20 cellular contexts compared by ENCODE assay signal in genomic region chr6:28296520-28297060, GRCh38. TPM values are rescaled to one million over a fixed set of nuclear protein-coding genes. Genes with fewer than 3 reads are reported as not detected.
DNase-seq lines count a peak whose midpoint lies in the region; TF ChIP-seq lines count a peak whose summit lies in the region.
"Had no signal": no experiment of that assay in that cellular context is flagged by ENCODE, and none has a peak within 500 bp of the region (broad histone marks: within the 10 kb centered on the region; RNA-seq: fewer than 3 reads in every experiment).

No MANE protein-coding gene starts in this region.

- no peaks in the 10 kb centered on the region for H3K27me3 ChIP-seq in neural progenitor cell
- no peaks in the 10 kb centered on the region for H3K27me3 ChIP-seq in spleen (replicated peaks in 1 of 7)

- no peak for TF ChIP-seq POLR2A in spleen (IDR thresholded peaks at IDR 0.05)

- H3K4me2 ChIP-seq in neural progenitor cell, result no peak overlapping the region

- no peak overlapping the region for H3K9ac ChIP-seq in neural progenitor cell
- H3K9ac ChIP-seq: GM23248 had no signal

- H3K36me3 ChIP-seq in neural progenitor cell (no peaks in the 10 kb centered on the region), spleen (peaks cover 0 to 32% (median 3%) of the 10 kb centered on the region in 6 donors)

- no peaks in the 10 kb centered on the region for H3K79me2 ChIP-seq in neural progenitor cell (ENCODE audit: low read depth)

- 84 to 93% (median 89%) methylated on average over 7 of the region's 7 CpGs for WGBS in spleen, 5 donors

- H3K4me3 ChIP-seq in neural progenitor cell (no peak overlapping the region), spleen (no peak overlapping the region)
- H3K4me3 ChIP-seq: GM23248 had no signal

- TF ChIP-seq CTCF in neural progenitor cell (IDR thresholded peaks at IDR 0.05) (no peak), spleen (IDR thresholded peaks at IDR 0.05 in 8 of 11, conservative IDR thresholded peaks at IDR 0.05 in 3 of 11) (no peak)

- intact Hi-C loops in spleen (cut with DNase I; ENCODE audit: low total_unique reads), result no loop called here

- H3K4me1 Mint-ChIP-seq in neural progenitor cell, result no peaks in the 10 kb centered on the region
- H3K4me1 Mint-ChIP-seq: CD4-positive, alpha-beta memory T cell; H9 had no signal

- DNase-seq in COLO829 (ENCODE audit: low spot score) (peak; percentile 12), ELF-1 (ENCODE audit: low read depth, low spot score) (peak; percentile 60), SK-MEL-5 (ENCODE audit: low read depth, low spot score) (peak; percentile 55), iris pigment epithelial cell (ENCODE audit: low read depth) (peak; percentile 4), neural progenitor cell (ENCODE audit: low spot score) (no peak), T-helper 2 cell (no peak), spleen (no peak)
- no peak for DNase-seq in stimulated activated naive CD4-positive, alpha-beta T cell treated with Interleukin-2 at 50 U/mL for 16 hours (lab: John Stamatoyannopoulos, UW)
- DNase-seq: C1 segment of cervical spinal cord; Caco-2; CD4-positive, alpha-beta memory T cell; DMS79; EL; GF-D8; GM23248; H9 had no signal

- H4K20me1 ChIP-seq in neural progenitor cell (ENCODE audit: low read depth), result no peaks in the 10 kb centered on the region

- H3K36me3 Mint-ChIP-seq in neural progenitor cell, result peaks cover 24% of the 10 kb centered on the region

- H3K27ac Mint-ChIP-seq in neural progenitor cell, result no peak overlapping the region
- H3K27ac Mint-ChIP-seq: CD4-positive, alpha-beta memory T cell; H9 had no signal

- H2AFZ ChIP-seq in neural progenitor cell (replicated peaks), result no peak overlapping the region
- H2AFZ ChIP-seq: GM23248 had no signal

- H3K27me3 Mint-ChIP-seq in neural progenitor cell (ENCODE audit: insufficient read depth, low read depth), result no peaks in the 10 kb centered on the region

- no peaks in the 10 kb centered on the region for H3K9me3 Mint-ChIP-seq in neural progenitor cell
- H3K9me3 Mint-ChIP-seq: CD4-positive, alpha-beta memory T cell; H9 had no signal

- H3K4me1 ChIP-seq in neural progenitor cell (no peaks in the 10 kb centered on the region), spleen (no peaks in the 10 kb centered on the region)
- H3K4me1 ChIP-seq: Caco-2 had no signal

- no peak overlapping the region for H3K4me3 Mint-ChIP-seq in neural progenitor cell
- H3K4me3 Mint-ChIP-seq: CD4-positive, alpha-beta memory T cell; H9 had no signal

- H3K9me3 ChIP-seq in neural progenitor cell (ENCODE audit: low read depth) (no peaks in the 10 kb centered on the region), spleen (no peaks in the 10 kb centered on the region)
- H3K9me3 ChIP-seq: Caco-2 had no signal

- H3K27ac ChIP-seq in neural progenitor cell (no peak overlapping the region), spleen (no peak overlapping the region)
- H3K27ac ChIP-seq: GM23248 had no signal

- in situ Hi-C loops in SK-MEL-5 (cut with HindIII; ENCODE audit: low pct_unique_long_range_greater_than_20kb, low sequenced_read_pairs), result no loop called here

- H3F3A ChIP-seq in neural progenitor cell (ENCODE audit: low read depth), result no peaks in the 10 kb centered on the region

RNA-seq across cellular contexts. Expression of gene PGBD1, which starts 15.2 kb away (rescaled TPM):
- 3.2 and 4.1 TPM in 2 replicates for total RNA-seq in SK-MEL-5 (2014; rRNA removed; shearing (Covaris generic))
- polyA plus RNA-seq in SK-MEL-5 (2015; cell fraction: cytosol; rRNA removed), result 2.7 TPM in 2 replicates
- 7.9 and 9.0 TPM in 2 replicates for polyA plus RNA-seq in SK-MEL-5 (2015; cell fraction: nucleus; rRNA removed)
- 13.6 and 13.8 TPM in 2 replicates for total RNA-seq in neural progenitor cell (ENCODE audit: low replicate concordance)
- total RNA-seq in spleen, result 1 to 10 TPM; 2.7 to 7.8 (median 4.5) TPM
- 1 to 10 TPM; 1.6 to 3.1 (median 2.4) TPM for polyA plus RNA-seq in spleen

RNA-seq across cellular contexts. Expression of gene ZSCAN26, which starts 29.6 kb away (rescaled TPM):
- total RNA-seq in SK-MEL-5 (2014; rRNA removed; shearing (Covaris generic)), result 9.3 and 11.3 TPM in 2 replicates
- polyA plus RNA-seq in SK-MEL-5 (2015; cell fraction: cytosol; rRNA removed), result 4.1 and 4.3 TPM in 2 replicates
- polyA plus RNA-seq in SK-MEL-5 (2015; cell fraction: nucleus; rRNA removed), result 32.1 and 40.1 TPM in 2 replicates
- total RNA-seq in neural progenitor cell (ENCODE audit: low replicate concordance) (36.8 and 40.5 TPM in 2 replicates), spleen (10 to 100 TPM; 14.4 to 46.3 (median 26.6) TPM)
- 10 to 100 TPM in 2 of 3 donors, 1 to 10 TPM in 1; 9.5 to 12.8 (median 12.4) TPM for polyA plus RNA-seq in spleen

RNA-seq across cellular contexts. Expression of gene NKAPL, which starts 37.5 kb away (rescaled TPM):
- total RNA-seq in SK-MEL-5 (2014; rRNA removed; shearing (Covaris generic)), result not detected in 2 replicates
- polyA plus RNA-seq in SK-MEL-5 (2015; cell fraction: cytosol; rRNA removed), result not detected in 2 replicates
- not detected in 2 replicates for polyA plus RNA-seq in SK-MEL-5 (2015; cell fraction: nucleus; rRNA removed)
- not detected in 2 replicates for total RNA-seq in neural progenitor cell (ENCODE audit: low replicate concordance)
- 1 to 10 TPM in 4 of 7 donors, under 1 TPM in 3; 0.64 to 3.1 (median 1.4) TPM for total RNA-seq in spleen
- 1 to 10 TPM; 1.2 to 1.7 (median 1.4) TPM for polyA plus RNA-seq in spleen
- total RNA-seq: A172, A673, Caco-2, G401, H1, H9 had no signal

RNA-seq across cellular contexts. Expression of gene ZSCAN31, which starts 39.4 kb away (rescaled TPM):
- 2.3 and 4.3 TPM in 2 replicates for total RNA-seq in SK-MEL-5 (2014; rRNA removed; shearing (Covaris generic))
- 1.4 and 2.7 TPM in 2 replicates for polyA plus RNA-seq in SK-MEL-5 (2015; cell fraction: cytosol; rRNA removed)
- polyA plus RNA-seq in SK-MEL-5 (2015; cell fraction: nucleus; rRNA removed), result 3.2 and 6.2 TPM in 2 replicates
- total RNA-seq in neural progenitor cell (ENCODE audit: low replicate concordance), result 6.6 and 8.3 TPM in 2 replicates
- 10 to 100 TPM in 1 of 7 donors, 1 to 10 TPM in 6; 2.8 to 13.7 (median 4.2) TPM for total RNA-seq in spleen
- polyA plus RNA-seq in spleen, result 1 to 10 TPM; 1.2 to 2.5 (median 1.7) TPM

RNA-seq across cellular contexts. Expression of gene ZKSCAN4, which starts 44.5 kb away (rescaled TPM):
- 3.5 and 4.6 TPM in 2 replicates for total RNA-seq in SK-MEL-5 (2014; rRNA removed; shearing (Covaris generic))
- polyA plus RNA-seq in SK-MEL-5 (2015; cell fraction: cytosol; rRNA removed), result 2.9 and 4.0 TPM in 2 replicates
- 7.9 and 9.1 TPM in 2 replicates for polyA plus RNA-seq in SK-MEL-5 (2015; cell fraction: nucleus; rRNA removed)
- 5.9 and 9.8 TPM in 2 replicates for total RNA-seq in neural progenitor cell (ENCODE audit: low replicate concordance)
- total RNA-seq in spleen, result 10 to 100 TPM in 6 of 7 donors, 1 to 10 TPM in 1; 8.5 to 13.7 (median 12.5) TPM
- 1 to 10 TPM; 5.2 to 8.0 (median 6.8) TPM for polyA plus RNA-seq in spleen

Comparison
In these comparisons a context has a peak if more than half of its experiments do, and no peak if none do; other contexts are left out.
1. DNase-seq: peak in COLO829 (single experiment), ELF-1 (single experiment), SK-MEL-5 (single experiment) and iris pigment epithelial cell (single experiment); none in neural progenitor cell (single experiment), stimulated activated naive CD4-positive, alpha-beta T cell treated with Interleukin-2 at 50 U/mL for 16 hours (single experiment), T-helper 2 cell (0 of 5) and spleen (single experiment).